8 cellular contexts compared by ENCODE assay signal in genomic region chr17:41800601-41801373, GRCh38. TPM values are rescaled to one million over a fixed set of nuclear protein-coding genes. Genes with fewer than 3 reads are reported as not detected.
A peak's percentile ranks its signal among the peaks of the same experiment; 100 is the strongest.
DNase-seq lines count a peak whose midpoint lies in the region; ATAC-seq and TF ChIP-seq lines count a peak whose summit lies in the region.

No MANE protein-coding gene starts in this region.

- H3K36me3 ChIP-seq in esophagus squamous epithelium (no peaks in the 10 kb centered on the region), neural progenitor cell (no peaks in the 10 kb centered on the region)

- TF ChIP-seq POLR2A in esophagus squamous epithelium (IDR thresholded peaks at IDR 0.05), result no peak

- intact Hi-C loops in esophagus squamous epithelium (cut with DNase I), result no loop called here

- H3K4me3 ChIP-seq in esophagus squamous epithelium (peak overlapping the region in 3 of 4 donors; percentile 5 to 51 (median 14)), neural progenitor cell (no peak overlapping the region)

- H3K9me3 ChIP-seq in esophagus squamous epithelium (no peaks in the 10 kb centered on the region), neural progenitor cell (ENCODE audit: low read depth) (no peaks in the 10 kb centered on the region)

- H3K4me1 ChIP-seq in esophagus squamous epithelium (peaks cover 10 to 44% (median 17%) of the 10 kb centered on the region in 3 donors), neural progenitor cell (peaks cover 10% of the 10 kb centered on the region)

- peak overlapping the region; percentile 90 to 96 (median 92) for H3K27ac ChIP-seq in esophagus squamous epithelium
- no peak overlapping the region for H3K27ac ChIP-seq in neural progenitor cell

- H3K9me3 Mint-ChIP-seq in neural progenitor cell, result no peaks in the 10 kb centered on the region

- no peaks in the 10 kb centered on the region for H3K79me2 ChIP-seq in neural progenitor cell (ENCODE audit: low read depth)

- H3F3A ChIP-seq in neural progenitor cell (ENCODE audit: low read depth), result peaks cover 6% of the 10 kb centered on the region

- H3K4me3 Mint-ChIP-seq in neural progenitor cell, result no peak overlapping the region

- no peak overlapping the region for H2AFZ ChIP-seq in neural progenitor cell (replicated peaks)

- no peak for ATAC-seq in GM21825 (IDR thresholded peaks at IDR 0.05; ENCODE audit: unreplicated experiment)
- no peak for ATAC-seq in GM18873 (IDR thresholded peaks at IDR 0.05; ENCODE audit: low FRiP score, unreplicated experiment)

- DNase-seq in DMS53 treated with DMSO at 0.1 percent for 48 hours (lab: John Stamatoyannopoulos, UW; ENCODE audit: unreplicated experiment) (peak; percentile 72), NCI-H526 treated with DMSO at 0.1 percent for 48 hours (lab: John Stamatoyannopoulos, UW) (peak; percentile 50), esophagus squamous epithelium (lab: John Stamatoyannopoulos, UW) (no peak), neural progenitor cell (ENCODE audit: low spot score) (peak; percentile 42), cerebellum (ENCODE audit: low spot score) (no peak), NCI-H1694 (lab: John Stamatoyannopoulos, UW) (no peak)

- peaks cover 17% of the 10 kb centered on the region for H3K4me1 Mint-ChIP-seq in neural progenitor cell

- TF ChIP-seq CTCF in esophagus squamous epithelium (IDR thresholded peaks at IDR 0.05) (no peak), neural progenitor cell (IDR thresholded peaks at IDR 0.05) (no peak)

- no peak overlapping the region for H3K27ac Mint-ChIP-seq in neural progenitor cell

- H3K4me2 ChIP-seq in neural progenitor cell, result peak overlapping the region; percentile 59

- no peak overlapping the region for H3K9ac ChIP-seq in neural progenitor cell

- peaks cover 10% of the 10 kb centered on the region for H3K27me3 Mint-ChIP-seq in neural progenitor cell (ENCODE audit: insufficient read depth, low read depth)

- WGBS in esophagus squamous epithelium, 2 donors, result 21 to 22% methylated on average over 10 to 13 of the region's 18 CpGs

- H4K20me1 ChIP-seq in neural progenitor cell (ENCODE audit: low read depth), result no peaks in the 10 kb centered on the region

- H3K27me3 ChIP-seq in esophagus squamous epithelium, result no peaks in the 10 kb centered on the region
- no peaks in the 10 kb centered on the region for H3K27me3 ChIP-seq in neural progenitor cell

- H3K36me3 Mint-ChIP-seq in neural progenitor cell, result peaks cover 4% of the 10 kb centered on the region

RNA-seq across cellular contexts. Expression of gene P3H4, which starts 11.0 kb away (rescaled TPM):
- total RNA-seq in esophagus squamous epithelium (1 to 10 TPM; 2.4 to 7.1 (median 3.7) TPM), neural progenitor cell (ENCODE audit: low replicate concordance) (18.7 and 48.5 TPM in 2 replicates), cerebellum (17.1 TPM)

RNA-seq across cellular contexts. Expression of gene FKBP10, which starts 12.0 kb away (rescaled TPM):
- total RNA-seq in esophagus squamous epithelium (10 to 100 TPM in 2 of 4 donors, 1 to 10 TPM in 1, under 1 TPM in 1; 0.19 to 21.4 (median 8.4) TPM), neural progenitor cell (ENCODE audit: low replicate concordance) (108 and 231 TPM in 2 replicates), cerebellum (26.5 TPM)

RNA-seq across cellular contexts. Expression of gene JUP, which starts 14.3 kb away (rescaled TPM):
- total RNA-seq in esophagus squamous epithelium (1,000 to 10,000 TPM in 2 of 4 donors, 100 to 1,000 TPM in 2; 709 to 2,355 (median 1,148) TPM), neural progenitor cell (ENCODE audit: low replicate concordance) (28.5 and 91.8 TPM in 2 replicates), cerebellum (38.9 TPM)

RNA-seq across cellular contexts. Expression of gene NT5C3B, which starts 35.2 kb away (rescaled TPM):
- total RNA-seq in esophagus squamous epithelium (10 to 100 TPM; 23.8 to 45.4 (median 30.5) TPM), neural progenitor cell (ENCODE audit: low replicate concordance) (99.5 and 106 TPM in 2 replicates), cerebellum (74.9 TPM)

RNA-seq across cellular contexts. Expression of gene KLHL10, which starts 36.8 kb away (rescaled TPM):
- total RNA-seq in esophagus squamous epithelium, result under 1 TPM in 1 of 4 donors, not detected in 3; 0.57 TPM
- total RNA-seq in neural progenitor cell (ENCODE audit: low replicate concordance), result 0.65 TPM in 1 of 2 replicates, not detected in the other
- total RNA-seq in cerebellum, result not detected

Comparison
In these comparisons a context has a peak if more than half of its experiments do, and no peak if none do; other contexts are left out.
1. DNase-seq: peak in DMS53 treated with DMSO at 0.1 percent for 48 hours (single experiment), NCI-H526 treated with DMSO at 0.1 percent for 48 hours (single experiment) and neural progenitor cell (single experiment); none in esophagus squamous epithelium (single experiment), cerebellum (single experiment) and NCI-H1694 (single experiment).